In the genomic region with DNA sequence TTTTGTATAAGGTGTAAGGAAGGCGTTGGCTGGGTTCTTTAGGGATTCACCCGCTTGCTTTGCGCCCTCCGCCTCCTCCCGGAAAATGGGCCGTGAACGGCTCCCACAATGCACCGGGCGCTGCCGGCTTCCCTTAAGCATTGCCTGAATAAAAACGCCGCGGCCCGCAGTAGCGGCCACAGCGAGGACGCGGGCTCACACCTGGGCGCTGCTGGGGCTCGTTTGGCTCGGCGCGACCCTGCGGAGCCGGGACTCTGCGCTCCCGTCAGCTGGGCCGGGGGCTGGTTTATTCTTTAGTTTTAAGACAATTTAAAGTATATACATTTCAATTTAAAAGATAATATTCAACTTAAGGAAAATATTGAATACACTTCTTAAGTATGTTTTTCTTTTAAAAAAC, we compare ENCODE assay signal across 4 cellular contexts.
"Had no signal": no experiment of that assay in that cellular context is flagged by ENCODE, and none has a peak within 500 bp of the region (broad histone marks: within the 10 kb centered on the region; RNA-seq: fewer than 3 reads in every experiment).

No MANE protein-coding gene starts in this region.

- H3K27ac ChIP-seq: HL-60 had no signal

- ATAC-seq: HepG2, K562 had no signal

- H3K4me3 ChIP-seq: K562 had no signal

- DNase-seq: IMR-90 had no signal
